Comparison of ENCODE assay signal across 10 cellular contexts in genomic region chr2:97095661-97096060, GRCh38. TPM values are rescaled to one million over a fixed set of nuclear protein-coding genes. Genes with fewer than 3 reads are reported as not detected.
DNase-seq lines count a peak whose midpoint lies in the region; ATAC-seq and TF ChIP-seq lines count a peak whose summit lies in the region.
"Had no signal": no experiment of that assay in that cellular context is flagged by ENCODE, and none has a peak within 500 bp of the region (broad histone marks: within the 10 kb centered on the region; RNA-seq: fewer than 3 reads in every experiment).

No MANE protein-coding gene starts in this region.

- ATAC-seq in DND-41 (ENCODE audit: insufficient read depth, low read depth): no peak
- ATAC-seq in psoas muscle: no peak

- peak overlapping the region in 1 of 2 experiments; percentile 51; a peak in 2 of 4 replicates for H3K4me3 ChIP-seq in DND-41 (ENCODE audit: low read depth in 1 of 2, low read length in 2 of 2)
- peak overlapping the region; percentile 40 for H3K4me3 ChIP-seq in NT2/D1 (ENCODE audit: insufficient read length, low read depth)
- peak overlapping the region; percentile 50 to 60 (median 53) for H3K4me3 ChIP-seq in esophagus muscularis mucosa
- H3K4me3 ChIP-seq in psoas muscle: peak overlapping the region; percentile 63

- no peak for TF ChIP-seq POLR2A in esophagus muscularis mucosa (IDR thresholded peaks at IDR 0.05; ENCODE audit: low read depth)

- no peak for TF ChIP-seq EP300 in esophagus muscularis mucosa (IDR thresholded peaks at IDR 0.05)

- H3K4me2 ChIP-seq in DND-41 (ENCODE audit: insufficient read depth, low read length): peak overlapping the region; percentile 74

- no peaks in the 10 kb centered on the region for H3K36me3 ChIP-seq in DND-41 (ENCODE audit: insufficient read depth, low read length)
- no peaks in the 10 kb centered on the region for H3K36me3 ChIP-seq in NT2/D1 (ENCODE audit: insufficient read depth, insufficient read length, low read length)
- H3K36me3 ChIP-seq in esophagus muscularis mucosa: peaks cover 0 to 3% (median 0%) of the 10 kb centered on the region in 4 donors
- no peaks in the 10 kb centered on the region for H3K36me3 ChIP-seq in psoas muscle (ENCODE audit: insufficient read depth in 1 of 2, low read depth in 1 of 2)

- H3K27ac ChIP-seq in DND-41 (ENCODE audit: low read length) (no peak overlapping the region), esophagus muscularis mucosa (replicated peaks in 1 of 4) (peak overlapping the region; percentile 75 to 82 (median 78)), psoas muscle (no peak overlapping the region)
- H3K27ac ChIP-seq: SK-N-MC had no signal

- peak overlapping the region; percentile 47; the same call in 1 of the 2 replicates for H3K9ac ChIP-seq in DND-41 (ENCODE audit: low read depth, low read length)
- H3K9ac ChIP-seq in NT2/D1 (ENCODE audit: insufficient read length, low read depth): no peak overlapping the region

- intact Hi-C loops in esophagus muscularis mucosa (cut with DNase I): no loop called here
- intact Hi-C loops in psoas muscle (cut with DNase I): no loop called here

- peak overlapping the region; percentile 68 for H2AFZ ChIP-seq in DND-41 (ENCODE audit: low read depth, low read length)

- H4K20me1 ChIP-seq in DND-41 (ENCODE audit: insufficient read depth, low read length): no peaks in the 10 kb centered on the region

- WGBS in esophagus muscularis mucosa: 84% methylated on average over 12 of the region's 12 CpGs
- WGBS in psoas muscle, 3 donors: 78 to 83% (median 81%) methylated on average over 12 of the region's 12 CpGs

- peaks cover 2% of the 10 kb centered on the region for H3K27me3 ChIP-seq in DND-41 (ENCODE audit: insufficient read depth, low read length, poor library complexity)
- H3K27me3 ChIP-seq in NT2/D1 (ENCODE audit: insufficient read depth, insufficient read length): peaks cover 6% of the 10 kb centered on the region
- no peaks in the 10 kb centered on the region for H3K27me3 ChIP-seq in esophagus muscularis mucosa
- H3K27me3 ChIP-seq in psoas muscle (ENCODE audit: insufficient read depth in 3 of 3, low read length in 2 of 3): no peaks in the 10 kb centered on the region

- peaks cover 13% of the 10 kb centered on the region for H3K4me1 ChIP-seq in DND-41 (ENCODE audit: insufficient read depth, low read length)
- peaks cover 2% of the 10 kb centered on the region for H3K4me1 ChIP-seq in NT2/D1 (ENCODE audit: insufficient read depth, insufficient read length)
- peaks cover 7 to 20% (median 13%) of the 10 kb centered on the region in 4 donors for H3K4me1 ChIP-seq in esophagus muscularis mucosa
- no peaks in the 10 kb centered on the region for H3K4me1 ChIP-seq in psoas muscle

- DNase-seq in DND-41 (no peak), NT2/D1 (ENCODE audit: low read depth, low spot score) (no peak), esophagus muscularis mucosa (ENCODE audit: extremely low spot score) (no peak), psoas muscle (no peak), NCI-H1417 (lab: John Stamatoyannopoulos, UW) (no peak), foreskin melanocyte (no peak), COLO668 (lab: John Stamatoyannopoulos, UW; ENCODE audit: unreplicated experiment) (no peak)
- no peak for DNase-seq in stimulated activated CD4-positive, alpha-beta T cell treated with anti-CD3 and anti-CD28 coated beads, Interleukin-2, amount 100 ng/mL, for 48 hours
- DNase-seq: NCI-H446 treated with DMSO at 0.1 percent for 48 hours had no signal

- no peaks in the 10 kb centered on the region for H3K9me3 ChIP-seq in DND-41 (ENCODE audit: insufficient read depth, low read length, severe bottlenecking)
- H3K9me3 ChIP-seq in NT2/D1 (ENCODE audit: insufficient read depth, low read length): no peaks in the 10 kb centered on the region
- no peaks in the 10 kb centered on the region for H3K9me3 ChIP-seq in esophagus muscularis mucosa
- no peaks in the 10 kb centered on the region for H3K9me3 ChIP-seq in psoas muscle

- no peaks in the 10 kb centered on the region for H3K79me2 ChIP-seq in DND-41 (ENCODE audit: insufficient read depth, low read length)

- TF ChIP-seq CTCF in DND-41 (IDR thresholded peaks at IDR 0.05; ENCODE audit: borderline replicate concordance, extremely low read depth, low read length, poor library complexity, severe bottlenecking) (no peak), esophagus muscularis mucosa (IDR thresholded peaks at IDR 0.05) (no peak), psoas muscle (IDR thresholded peaks at IDR 0.05) (no peak)

RNA-seq across cellular contexts. Expression of gene FAHD2B, which starts 1.0 kb away (rescaled TPM):
- total RNA-seq in esophagus muscularis mucosa: 10 to 100 TPM; 14.6 to 24.2 (median 20.0) TPM
- 10 to 100 TPM; 14.5 to 39.0 (median 17.3) TPM for total RNA-seq in psoas muscle
- 10 to 100 TPM in 2 of 3 donors, 1 to 10 TPM in 1; 5.7 to 13.9 (median 10.6) TPM for polyA plus RNA-seq in psoas muscle

RNA-seq across cellular contexts. Expression of gene ANKRD36, which starts 17.3 kb away (rescaled TPM):
- total RNA-seq in esophagus muscularis mucosa: 10 to 100 TPM in 3 of 4 donors, 1 to 10 TPM in 1; 5.1 to 25.3 (median 12.9) TPM
- total RNA-seq in psoas muscle: 1 to 10 TPM; 1.6 to 4.6 (median 2.7) TPM
- 1 to 10 TPM in 1 of 3 donors, under 1 TPM in 2; 0.24 to 1.3 (median 0.91) TPM for polyA plus RNA-seq in psoas muscle

Comparison
In these comparisons a context has a peak if more than half of its experiments do, and no peak if none do; other contexts are left out.
1. H3K27ac ChIP-seq: peak in esophagus muscularis mucosa (4 of 4); none in DND-41 (single experiment) and psoas muscle (single experiment).